ENCODE assay signal across 9 cellular contexts in genomic region chr18:77140439-77141109, GRCh38. TPM values are rescaled to one million over a fixed set of nuclear protein-coding genes. Genes with fewer than 3 reads are reported as not detected.
DNase-seq lines count a peak whose midpoint lies in the region; ATAC-seq lines count a peak whose summit lies in the region.
"Had no signal": no experiment of that assay in that cellular context is flagged by ENCODE, and none has a peak within 500 bp of the region (broad histone marks: within the 10 kb centered on the region; RNA-seq: fewer than 3 reads in every experiment).

No MANE protein-coding gene starts in this region.

- CTCF ChIA-PET in activated CD8-positive, alpha-beta memory T cell treated with anti-CD3 and anti-CD28 coated beads, Interleukin-2, amount 10 ng/mL, durations not matched to agents 7 days and 5 days (lab: Charles Lee), result interaction anchor here (0.7 to 1.5 kb wide), 3 partner anchors 8 to 71 kb away, joined by 3 to 4 read pairs (median 4); partner anchors contain the start of gene MBP

- no peaks in the 10 kb centered on the region for H3K27me3 Mint-ChIP-seq in activated CD8-positive, alpha-beta memory T cell treated with anti-CD3 and anti-CD28 coated beads, Interleukin-2, amount 10 ng/mL, durations not matched to agents 7 days and 5 days
- no peaks in the 10 kb centered on the region for H3K27me3 Mint-ChIP-seq in activated T-cell treated with anti-CD3 and anti-CD28 coated beads, Interleukin-2, amount 50 U/mL, for 24 hours
- peaks cover 1 to 10% (median 6%) of the 10 kb centered on the region in 3 donors for H3K27me3 Mint-ChIP-seq in immature natural killer cell (ENCODE audit: low read depth in 3 of 3)
- no peaks in the 10 kb centered on the region for H3K27me3 Mint-ChIP-seq in stimulated activated naive CD8-positive, alpha-beta T cell treated with anti-CD3 and anti-CD28 coated beads, Interleukin-15, amount 100 ng/mL, for 72 hours

- peak; percentile 64 for ATAC-seq in activated CD8-positive, alpha-beta memory T cell treated with anti-CD3 and anti-CD28 coated beads, Interleukin-2, amount 10 ng/mL, durations not matched to agents 7 days and 5 days
- peak; percentile 55 for ATAC-seq in stimulated activated naive CD8-positive, alpha-beta T cell treated with anti-CD3 and anti-CD28 coated beads, Interleukin-15, amount 100 ng/mL, for 72 hours
- no peak for ATAC-seq in HG03457 (IDR thresholded peaks at IDR 0.05; ENCODE audit: unreplicated experiment)

- H3K4me3 Mint-ChIP-seq in activated CD8-positive, alpha-beta memory T cell treated with anti-CD3 and anti-CD28 coated beads, Interleukin-2, amount 10 ng/mL, durations not matched to agents 7 days and 5 days, result no peak overlapping the region
- H3K4me3 Mint-ChIP-seq in activated T-cell treated with anti-CD3 and anti-CD28 coated beads, Interleukin-2, amount 50 U/mL, for 24 hours, result no peak overlapping the region
- peak overlapping the region in 4 of 5 donors; percentile 4 to 21 (median 6) for H3K4me3 Mint-ChIP-seq in immature natural killer cell
- no peak overlapping the region for H3K4me3 Mint-ChIP-seq in stimulated activated naive CD8-positive, alpha-beta T cell treated with anti-CD3 and anti-CD28 coated beads, Interleukin-15, amount 100 ng/mL, for 72 hours

- H3K9me3 Mint-ChIP-seq in activated CD8-positive, alpha-beta memory T cell treated with anti-CD3 and anti-CD28 coated beads, Interleukin-2, amount 10 ng/mL, durations not matched to agents 7 days and 5 days (ENCODE audit: low read depth), result peaks cover 20% of the 10 kb centered on the region
- peaks cover 26% of the 10 kb centered on the region for H3K9me3 Mint-ChIP-seq in activated T-cell treated with anti-CD3 and anti-CD28 coated beads, Interleukin-2, amount 50 U/mL, for 24 hours
- H3K9me3 Mint-ChIP-seq in immature natural killer cell, result peaks cover 0 to 10% (median 7%) of the 10 kb centered on the region in 6 donors
- H3K9me3 Mint-ChIP-seq in stimulated activated naive CD8-positive, alpha-beta T cell treated with anti-CD3 and anti-CD28 coated beads, Interleukin-15, amount 100 ng/mL, for 72 hours, result peaks cover 24 to 34% of the 10 kb centered on the region in 2 donors

- no peak overlapping the region for H3K27ac Mint-ChIP-seq in activated CD8-positive, alpha-beta memory T cell treated with anti-CD3 and anti-CD28 coated beads, Interleukin-2, amount 10 ng/mL, durations not matched to agents 7 days and 5 days
- peak overlapping the region; percentile 77 for H3K27ac Mint-ChIP-seq in activated T-cell treated with anti-CD3 and anti-CD28 coated beads, Interleukin-2, amount 50 U/mL, for 24 hours
- H3K27ac Mint-ChIP-seq in immature natural killer cell, result peak overlapping the region; percentile 12 to 83 (median 68)
- peak overlapping the region in 1 of 2 donors; percentile 21 for H3K27ac Mint-ChIP-seq in stimulated activated naive CD8-positive, alpha-beta T cell treated with anti-CD3 and anti-CD28 coated beads, Interleukin-15, amount 100 ng/mL, for 72 hours

- H3K4me1 Mint-ChIP-seq in activated CD8-positive, alpha-beta memory T cell treated with anti-CD3 and anti-CD28 coated beads, Interleukin-2, amount 10 ng/mL, durations not matched to agents 7 days and 5 days, result peaks cover 40% of the 10 kb centered on the region
- peaks cover 38% of the 10 kb centered on the region for H3K4me1 Mint-ChIP-seq in activated T-cell treated with anti-CD3 and anti-CD28 coated beads, Interleukin-2, amount 50 U/mL, for 24 hours (ENCODE audit: low read depth)
- peaks cover 70 to 81% of the 10 kb centered on the region in 2 donors for H3K4me1 Mint-ChIP-seq in immature natural killer cell
- H3K4me1 Mint-ChIP-seq in stimulated activated naive CD8-positive, alpha-beta T cell treated with anti-CD3 and anti-CD28 coated beads, Interleukin-15, amount 100 ng/mL, for 72 hours, result peaks cover 21% of the 10 kb centered on the region

- peaks cover 36% of the 10 kb centered on the region for H3K36me3 Mint-ChIP-seq in activated CD8-positive, alpha-beta memory T cell treated with anti-CD3 and anti-CD28 coated beads, Interleukin-2, amount 10 ng/mL, durations not matched to agents 7 days and 5 days
- H3K36me3 Mint-ChIP-seq in activated T-cell treated with anti-CD3 and anti-CD28 coated beads, Interleukin-2, amount 50 U/mL, for 24 hours (ENCODE audit: low read depth), result peaks cover 19% of the 10 kb centered on the region
- H3K36me3 Mint-ChIP-seq in immature natural killer cell, result peaks cover 0 to 14% (median 5%) of the 10 kb centered on the region in 3 donors

- DNase-seq in activated CD8-positive, alpha-beta memory T cell treated with anti-CD3 and anti-CD28 coated beads, Interleukin-2, amount 10 ng/mL, durations not matched to agents 7 days and 5 days, result no peak
- DNase-seq in activated CD8-positive, alpha-beta memory T cell treated with anti-CD3 and anti-CD28 coated beads, Interleukin-2, amount 50 U/mL, for 48 hours, result no peak
- peak; percentile 56 for DNase-seq in activated T-cell treated with anti-CD3 and anti-CD28 coated beads, Interleukin-2, amount 50 U/mL, for 24 hours
- no peak for DNase-seq in immature natural killer cell
- DNase-seq in stimulated activated naive CD8-positive, alpha-beta T cell treated with anti-CD3 and anti-CD28 coated beads, Interleukin-15, amount 100 ng/mL, for 72 hours, result no peak
- no peak for DNase-seq in SK-N-DZ (ENCODE audit: low spot score)
- DNase-seq in NCI-H526 (lab: John Stamatoyannopoulos, UW), result no peak
- DNase-seq: esophagus squamous epithelium had no signal

RNA-seq across cellular contexts. Expression of gene MBP, which starts 8.0 kb away (rescaled TPM):
- 100 to 1,000 TPM in 1 of 2 experiments, 10 to 100 TPM in 1; 94.7 to 101 TPM for total RNA-seq in activated CD8-positive, alpha-beta memory T cell treated with anti-CD3 and anti-CD28 coated beads, Interleukin-2, amount 10 ng/mL, durations not matched to agents 7 days and 5 days
- polyA plus RNA-seq in immature natural killer cell, result 100 to 1,000 TPM; 187 to 403 (median 297) TPM
- not detected in 2 replicates for polyA plus RNA-seq in SK-N-DZ (2014; cell fraction: cytosol; rRNA removed)
- polyA plus RNA-seq in SK-N-DZ (2014; cell fraction: nucleus; rRNA removed), result not detected in 2 replicates

Comparison
In these comparisons a context has a peak if more than half of its experiments do, and no peak if none do; other contexts are left out.
1. H3K4me3 Mint-ChIP-seq: peak in immature natural killer cell (4 of 5); none in activated CD8-positive, alpha-beta memory T cell treated with anti-CD3 and anti-CD28 coated beads, Interleukin-2, amount 10 ng/mL, durations not matched to agents 7 days and 5 days (single experiment), activated T-cell treated with anti-CD3 and anti-CD28 coated beads, Interleukin-2, amount 50 U/mL, for 24 hours (single experiment) and stimulated activated naive CD8-positive, alpha-beta T cell treated with anti-CD3 and anti-CD28 coated beads, Interleukin-15, amount 100 ng/mL, for 72 hours (0 of 2).